Comparison of ENCODE assay signal across 1 cellular context in genomic region chr2:108612514-108613183, GRCh38.
TF ChIP-seq lines count a peak whose summit lies in the region.

No MANE protein-coding gene starts in this region.

TF ChIP-seq in K562, 482 proteins besides CTCF, POLR2A, EP300 and RAD21 (continued from another document):
- TF ChIP-seq PKNOX1 (IDR thresholded peaks at IDR 0.05) (peak; percentile 24; the same call in 1 of the 2 replicates), UBTF (IDR thresholded peaks at IDR 0.05; ENCODE audit: borderline replicate concordance in 1 of 2, low read depth in 2 of 2, low read length in 2 of 2) (0 out of 4 replicates have a peak, but pooled peaks of 1 of the 2 experiments have one; percentile 20), NFIC (IDR thresholded peaks at IDR 0.05) (0 out of 2 replicates have a peak, but pooled peaks have one; percentile 5), BCOR (IDR thresholded peaks at IDR 0.05) (peak; percentile 94), NR2C2 (CRISPR knock-in tag; IDR thresholded peaks at IDR 0.05) (no peak), NR2C2 (tag; IDR thresholded peaks at IDR 0.05) (peak; percentile 62), TEAD2 (tag; IDR thresholded peaks at IDR 0.05) (peak; percentile 44; the same call in 1 of the 2 replicates), ARNT (IDR thresholded peaks at IDR 0.05) (0 out of 4 replicates have a peak, but pooled peaks of 1 of the 2 experiments have one; percentile 27), NR2C1 (IDR thresholded peaks at IDR 0.05) (no peak), NR2C1 (tag; IDR thresholded peaks at IDR 0.05) (no peak; the same call in none of the 2 replicates), SMARCA5 (IDR thresholded peaks at IDR 0.05) (peak; percentile 79; the same call in 1 of the 2 replicates), ESRRA (IDR thresholded peaks at IDR 0.05; ENCODE audit: borderline replicate concordance, low read depth) (peak; percentile 50), RBM25 (IDR thresholded peaks at IDR 0.05; ENCODE audit: low read depth, low read length, severe bottlenecking) (peak; percentile 98), NRF1 (conservative IDR thresholded peaks at IDR 0.05 in 1 of 2, IDR thresholded peaks at IDR 0.05 in 1 of 2) (peak; percentile 73 to 78), HMBOX1 (IDR thresholded peaks at IDR 0.05) (peak; percentile 82), RBM15 (IDR thresholded peaks at IDR 0.05; ENCODE audit: insufficient read depth, low read length) (no peak), FOXJ2 (tag; IDR thresholded peaks at IDR 0.05) (0 out of 2 replicates have a peak, but pooled peaks have one; percentile 20), FOXA3 (CRISPR knock-in tag; conservative IDR thresholded peaks at IDR 0.05 in 1 of 2, IDR thresholded peaks at IDR 0.05 in 1 of 2) (peak in 1 of 2 experiments; percentile 37; a peak in 2 of 4 replicates), CBX1 (IDR thresholded peaks at IDR 0.05; ENCODE audit: low read depth) (0 out of 2 replicates have a peak, but pooled peaks have one; percentile 55), FOXK2 (conservative IDR thresholded peaks at IDR 0.05 in 1 of 2, IDR thresholded peaks at IDR 0.05 in 1 of 2; ENCODE audit: low read depth in 2 of 2) (peak; percentile 14 to 23; a peak in 1 of 4 replicates), KDM1A (IDR thresholded peaks at IDR 0.05) (peak; percentile 74 to 89), DPF2 (IDR thresholded peaks at IDR 0.05) (0 out of 2 replicates have a peak, but pooled peaks have one; percentile 10), MEIS2 (IDR thresholded peaks at IDR 0.05; ENCODE audit: partially characterized antibody) (peak; percentile 21), FOXJ3 (CRISPR knock-in tag; IDR thresholded peaks at IDR 0.05) (no peak), FUS (optimal IDR thresholded peaks at IDR 0.05; ENCODE audit: low read depth, low read length) (no peak), BRD4 (IDR thresholded peaks at IDR 0.05) (0 out of 2 replicates have a peak, but pooled peaks have one; percentile 42), CEBPG (CRISPR knock-in tag; IDR thresholded peaks at IDR 0.05) (no peak), CEBPG (tag; conservative IDR thresholded peaks at IDR 0.05 in 1 of 2, IDR thresholded peaks at IDR 0.05 in 1 of 2) (no peak), EGR1 (conservative IDR thresholded peaks at IDR 0.05) (no peak), CXXC5 (CRISPR knock-in tag; IDR thresholded peaks at IDR 0.05) (peak; percentile 42; the same call in 1 of the 2 replicates), HNRNPLL (IDR thresholded peaks at IDR 0.05; ENCODE audit: low read depth, low read length, poor library complexity, severe bottlenecking) (peak; percentile 61), HDAC2 (IDR thresholded peaks at IDR 0.05) (0 out of 2 replicates have a peak, but pooled peaks have one; percentile 39), ADNP (tag; IDR thresholded peaks at IDR 0.05) (peak; percentile 88), SAP30 (IDR thresholded peaks at IDR 0.05; ENCODE audit: borderline replicate concordance, insufficient read depth, low read depth, low read length, poor library complexity, severe bottlenecking) (peak; percentile 50)
- TF ChIP-seq, protein P1, sequence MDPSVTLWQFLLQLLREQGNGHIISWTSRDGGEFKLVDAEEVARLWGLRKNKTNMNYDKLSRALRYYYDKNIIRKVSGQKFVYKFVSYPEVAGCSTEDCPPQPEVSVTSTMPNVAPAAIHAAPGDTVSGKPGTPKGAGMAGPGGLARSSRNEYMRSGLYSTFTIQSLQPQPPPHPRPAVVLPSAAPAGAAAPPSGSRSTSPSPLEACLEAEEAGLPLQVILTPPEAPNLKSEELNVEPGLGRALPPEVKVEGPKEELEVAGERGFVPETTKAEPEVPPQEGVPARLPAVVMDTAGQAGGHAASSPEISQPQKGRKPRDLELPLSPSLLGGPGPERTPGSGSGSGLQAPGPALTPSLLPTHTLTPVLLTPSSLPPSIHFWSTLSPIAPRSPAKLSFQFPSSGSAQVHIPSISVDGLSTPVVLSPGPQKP (CRISPR knock-in tag; IDR thresholded peaks at IDR 0.05), result no peak
- TF ChIP-seq, protein P2, sequence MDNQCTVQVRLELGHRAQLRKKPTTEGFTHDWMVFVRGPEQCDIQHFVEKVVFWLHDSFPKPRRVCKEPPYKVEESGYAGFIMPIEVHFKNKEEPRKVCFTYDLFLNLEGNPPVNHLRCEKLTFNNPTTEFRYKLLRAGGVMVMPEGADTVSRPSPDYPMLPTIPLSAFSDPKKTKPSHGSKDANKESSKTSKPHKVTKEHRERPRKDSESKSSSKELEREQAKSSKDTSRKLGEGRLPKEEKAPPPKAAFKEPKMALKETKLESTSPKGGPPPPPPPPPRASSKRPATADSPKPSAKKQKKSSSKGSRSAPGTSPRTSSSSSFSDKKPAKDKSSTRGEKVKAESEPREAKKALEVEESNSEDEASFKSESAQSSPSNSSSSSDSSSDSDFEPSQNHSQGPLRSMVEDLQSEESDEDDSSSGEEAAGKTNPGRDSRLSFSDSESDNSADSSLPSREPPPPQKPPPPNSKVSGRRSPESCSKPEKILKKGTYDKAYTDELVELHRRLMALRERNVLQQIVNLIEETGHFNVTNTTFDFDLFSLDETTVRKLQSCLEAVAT (IDR thresholded peaks at IDR 0.05), result no peak
- TF ChIP-seq, protein P3, sequence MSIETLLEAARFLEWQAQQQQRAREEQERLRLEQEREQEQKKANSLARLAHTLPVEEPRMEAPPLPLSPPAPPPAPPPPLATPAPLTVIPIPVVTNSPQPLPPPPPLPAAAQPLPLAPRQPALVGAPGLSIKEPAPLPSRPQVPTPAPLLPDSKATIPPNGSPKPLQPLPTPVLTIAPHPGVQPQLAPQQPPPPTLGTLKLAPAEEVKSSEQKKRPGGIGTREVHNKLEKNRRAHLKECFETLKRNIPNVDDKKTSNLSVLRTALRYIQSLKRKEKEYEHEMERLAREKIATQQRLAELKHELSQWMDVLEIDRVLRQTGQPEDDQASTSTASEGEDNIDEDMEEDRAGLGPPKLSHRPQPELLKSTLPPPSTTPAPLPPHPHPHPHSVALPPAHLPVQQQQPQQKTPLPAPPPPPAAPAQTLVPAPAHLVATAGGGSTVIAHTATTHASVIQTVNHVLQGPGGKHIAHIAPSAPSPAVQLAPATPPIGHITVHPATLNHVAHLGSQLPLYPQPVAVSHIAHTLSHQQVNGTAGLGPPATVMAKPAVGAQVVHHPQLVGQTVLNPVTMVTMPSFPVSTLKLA (conservative IDR thresholded peaks at IDR 0.05), result 0 out of 4 replicates have a peak, but pooled peaks have one; percentile 45 to 53
TF ChIP-seq in K562: peak in this region for 29.
